Comparison of ENCODE assay signal across 6 cellular contexts in the genomic region with DNA sequence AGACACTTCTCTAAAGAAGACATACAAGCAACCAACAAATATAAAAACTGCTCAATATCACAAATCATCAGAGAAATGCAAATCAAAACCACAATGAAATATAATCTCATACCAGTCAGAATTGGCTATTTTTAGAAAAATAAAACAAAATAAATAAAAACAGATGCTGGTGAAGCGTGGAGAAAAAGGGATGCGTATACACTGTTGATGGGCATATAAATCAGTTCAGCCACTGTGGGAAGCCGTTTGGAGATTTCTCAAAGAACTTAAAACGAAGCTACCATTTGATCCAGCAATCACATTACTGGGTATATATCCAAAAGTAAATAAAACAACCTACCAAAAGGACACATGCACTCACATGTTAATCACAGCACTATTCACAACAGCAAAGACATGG.
"Had no signal": no experiment of that assay in that cellular context is flagged by ENCODE, and none has a peak within 500 bp of the region (broad histone marks: within the 10 kb centered on the region; RNA-seq: fewer than 3 reads in every experiment).

No MANE protein-coding gene starts in this region.

- H3K4me1 Mint-ChIP-seq: GM23338, H9 had no signal

- H3K4me3 Mint-ChIP-seq: GM23338, H9 had no signal

- ATAC-seq: GM23338, K562 had no signal

- H3K4me2 ChIP-seq: GM23338 had no signal

- H2AFZ ChIP-seq: GM23338 had no signal

- H3K4me3 ChIP-seq: GM23338, K562 had no signal

- H3K27ac Mint-ChIP-seq: GM23338, H9 had no signal

- DNase-seq: H9, HCEC 1CT, IMR-90, KG1 had no signal
